In the genomic region with DNA sequence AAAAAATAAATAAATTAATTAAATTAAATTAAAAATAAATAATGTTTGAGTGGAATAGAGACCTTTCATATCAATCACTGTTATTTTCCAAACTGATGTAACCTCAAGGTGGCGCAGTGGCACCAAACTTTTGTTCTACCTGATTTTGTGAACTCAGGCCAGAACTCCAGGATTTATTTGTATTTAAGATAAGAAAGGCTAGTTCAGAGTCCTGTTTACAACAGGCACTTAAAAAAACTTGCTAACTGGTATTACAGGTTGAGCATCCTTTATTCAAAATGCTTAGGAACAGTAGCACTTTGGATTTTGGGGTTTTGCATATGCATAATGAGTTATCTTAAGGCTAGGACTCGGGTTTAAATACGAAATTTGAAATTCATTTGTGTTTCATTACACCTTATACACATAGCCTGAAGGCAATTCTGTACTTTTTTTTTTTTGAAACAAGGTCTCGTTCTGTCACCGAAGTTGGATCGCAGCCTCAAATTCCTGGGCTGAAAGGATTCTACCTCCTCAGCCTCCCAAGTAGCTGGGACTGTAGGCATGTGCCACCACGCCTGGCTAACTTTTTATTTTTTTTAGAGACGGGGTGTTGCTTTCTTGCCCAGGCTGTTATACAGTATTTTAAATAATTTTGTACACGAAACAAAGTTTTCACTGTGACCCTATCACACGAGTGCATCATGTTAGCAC, we compare ENCODE assay signal across 1 cellular context.
TF ChIP-seq lines count a peak whose summit lies in the region.

No MANE protein-coding gene starts in this region.

TF ChIP-seq in H1, 55 proteins besides CTCF, POLR2A, EP300 and RAD21 (continued from another document):
- no peak for TF ChIP-seq BACH1 (IDR thresholded peaks at IDR 0.05; ENCODE audit: low read length)
- no peak for TF ChIP-seq CBX8 (IDR thresholded peaks at IDR 0.05; ENCODE audit: borderline replicate concordance, low read depth, low read length)
- no peak for TF ChIP-seq TAF7 (optimal IDR thresholded peaks at IDR 0.05; ENCODE audit: borderline replicate concordance, low read depth, low read length)
- TF ChIP-seq PHF8 (conservative IDR thresholded peaks at IDR 0.05; ENCODE audit: low read depth, low read length): no peak
- TF ChIP-seq, protein P1, sequence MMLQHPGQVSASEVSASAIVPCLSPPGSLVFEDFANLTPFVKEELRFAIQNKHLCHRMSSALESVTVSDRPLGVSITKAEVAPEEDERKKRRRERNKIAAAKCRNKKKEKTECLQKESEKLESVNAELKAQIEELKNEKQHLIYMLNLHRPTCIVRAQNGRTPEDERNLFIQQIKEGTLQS (IDR thresholded peaks at IDR 0.05; ENCODE audit: insufficient read depth, low read depth, low read length): no peak
- no peak for TF ChIP-seq KDM5A (IDR thresholded peaks at IDR 0.05; ENCODE audit: low read length)
- no peak for TF ChIP-seq SP2 (IDR thresholded peaks at IDR 0.05; ENCODE audit: low read length)
